Comparison of ENCODE assay signal across 32 cellular contexts in genomic region chr7:111920329-111920728, GRCh38.
"Had no signal": no experiment of that assay in that cellular context is flagged by ENCODE, and none has a peak within 500 bp of the region (broad histone marks: within the 10 kb centered on the region; RNA-seq: fewer than 3 reads in every experiment).

No MANE protein-coding gene starts in this region.

- H3K4me1 ChIP-seq: Peyer's patch had no signal

- H3K27ac ChIP-seq: cardiac muscle cell, Peyer's patch, RWPE1, VCaP had no signal

- ATAC-seq: activated CD8-positive, alpha-beta memory T cell treated with anti-CD3 and anti-CD28 coated beads, Interleukin-2, amount 10 ng/mL, durations not matched to agents 7 days and 5 days; Right ventricle myocardium inferior had no signal

- H3K36me3 ChIP-seq: cardiac muscle cell, MG63, Peyer's patch had no signal

- DNase-seq: activated B cell treated with CpG ODN at 0.5 μM for 24 hours; activated CD4-positive, alpha-beta memory T cell treated with anti-CD3 and anti-CD28 coated beads, Interleukin-2, amount 10 ng/mL, durations not matched to agents 7 days and 5 days; activated CD4-positive, alpha-beta T cell treated with anti-CD3 and anti-CD28 coated beads for 1 hour; activated CD4-positive, alpha-beta T cell treated with anti-CD3 and anti-CD28 coated beads for 48 hours; activated CD8-positive, alpha-beta memory T cell treated with anti-CD3 and anti-CD28 coated beads for 24 hours; activated CD8-positive, alpha-beta memory T cell treated with anti-CD3 and anti-CD28 coated beads, Interleukin-2, amount 10 ng/mL, durations not matched to agents 7 days and 5 days; activated CD8-positive, alpha-beta memory T cell treated with anti-CD3 and anti-CD28 coated beads, Interleukin-2, amount 50 U/mL, for 48 hours; activated effector memory CD4-positive, alpha-beta T cell treated with Interleukin-2 at 50 U/mL for 16 hours; activated naive CD4-positive, alpha-beta T cell treated with anti-CD3 and anti-CD28 coated beads, Interleukin-2, amount 10 ng/mL, durations not matched to agents 7 days and 5 days; activated naive CD8-positive, alpha-beta T cell treated with anti-CD3 and anti-CD28 coated beads, Interleukin-2, amount 50 U/mL, for 24 hours; activated T-cell treated with anti-CD3 and anti-CD28 coated beads, Interleukin-2, amount 50 U/mL, for 48 hours; anterior cingulate cortex; Kasumi-1; KG1; MG63; NCI-H1048; NCI-H1105 treated with DMSO at 0.1 percent for 48 hours; NCI-H1436; NCI-H187; NCI-H2081 treated with DMSO at 0.1 percent for 48 hours; NCI-H226; NCI-H446 treated with DMSO at 0.1 percent for 48 hours; NCI-H524; Peyer's patch; SW 1271; T-helper 1 cell; T-helper 2 cell; T-helper 9 cell had no signal

- H3K4me3 ChIP-seq: cardiac muscle cell, MG63, Peyer's patch had no signal

- H3K27me3 ChIP-seq: cardiac muscle cell, MG63, Peyer's patch had no signal

- H3K9me3 ChIP-seq: MG63, Peyer's patch had no signal
